9 cellular contexts compared by ENCODE assay signal in the genomic region with DNA sequence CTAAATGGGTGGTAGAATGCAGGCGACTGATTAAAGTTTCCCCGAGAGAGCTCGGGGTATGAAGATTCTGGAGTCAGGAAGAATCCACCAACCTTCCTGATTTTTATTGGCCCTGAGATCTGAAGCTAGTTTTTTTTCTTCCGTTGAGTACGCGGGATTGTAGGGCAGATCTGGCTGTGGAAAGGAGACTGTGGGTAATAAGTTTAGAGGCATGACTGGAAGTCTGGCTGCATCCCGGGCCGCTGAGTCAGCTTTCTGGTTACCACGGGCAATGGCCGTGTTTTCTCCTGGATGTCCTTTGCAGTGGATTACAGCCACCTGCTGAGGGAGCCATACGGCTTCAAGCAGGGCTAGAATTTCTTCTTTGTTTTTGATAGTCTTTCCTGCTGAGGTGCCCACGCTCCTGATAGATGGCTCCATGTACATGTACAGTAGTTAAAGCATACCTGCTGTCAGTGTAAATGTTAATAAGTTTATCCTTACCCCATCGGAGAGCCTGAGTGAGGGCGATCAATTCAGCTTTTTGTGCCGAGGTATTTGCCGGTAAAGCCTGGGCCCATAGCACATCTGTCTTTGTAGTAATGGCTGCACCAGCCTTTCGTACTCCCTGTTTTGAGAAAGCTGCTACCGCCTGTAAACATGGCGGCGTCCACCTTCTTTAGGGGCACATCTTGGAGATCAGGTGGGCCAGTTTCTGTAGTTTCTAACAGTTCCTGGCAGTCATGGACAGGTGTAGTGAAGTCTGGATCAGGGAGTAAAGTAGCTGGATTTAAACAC.
A peak's percentile ranks its signal among the peaks of the same experiment; 100 is the strongest.
DNase-seq lines count a peak whose midpoint lies in the region; ATAC-seq, FAIRE-seq and TF ChIP-seq lines count a peak whose summit lies in the region.
"Had no signal": no experiment of that assay in that cellular context is flagged by ENCODE, and none has a peak within 500 bp of the region (broad histone marks: within the 10 kb centered on the region; RNA-seq: fewer than 3 reads in every experiment).

No MANE protein-coding gene starts in this region.

- H2AFZ ChIP-seq in neural cell (ENCODE audit: low read depth, low read length), result no peak overlapping the region

- no peak overlapping the region for H3K4me2 ChIP-seq in neural cell (ENCODE audit: low read length)

- ATAC-seq in lower lobe of right lung (no peak), GM19035 (IDR thresholded peaks at IDR 0.05; ENCODE audit: unreplicated experiment) (no peak)

- no peaks in the 10 kb centered on the region for H3K9me2 ChIP-seq in neural cell (ENCODE audit: insufficient read depth, low read length)

- H3F3A ChIP-seq in neural cell (ENCODE audit: insufficient read depth, low read length, poor library complexity, severe bottlenecking), result no peaks in the 10 kb centered on the region

- H3K79me2 ChIP-seq in neural cell (replicated peaks; ENCODE audit: insufficient read depth, low read length), result no peaks in the 10 kb centered on the region

- DNase-seq in H54 (ENCODE audit: insufficient read length, low spot score) (peak; percentile 35), NCI-H69 (lab: John Stamatoyannopoulos, UW) (peak; percentile 8), chondrocyte (ENCODE audit: low spot score) (no peak), lower lobe of right lung (no peak), uterus (no peak), SW480 (ENCODE audit: low spot score) (no peak)
- DNase-seq: Peyer's patch had no signal

- H4K20me1 ChIP-seq in neural cell (ENCODE audit: insufficient read depth), result no peaks in the 10 kb centered on the region

- no peaks in the 10 kb centered on the region for H3K36me3 Mint-ChIP-seq in chondrocyte (ENCODE audit: low read depth)

- H3K4me3 Mint-ChIP-seq in chondrocyte (ENCODE audit: unreplicated experiment), result no peak overlapping the region

- TF ChIP-seq POLR2A in H54 (IDR thresholded peaks at IDR 0.05; ENCODE audit: low read depth, low read length), result no peak
- no peak for TF ChIP-seq POLR2A in uterus (IDR thresholded peaks at IDR 0.05)

- H3K9me3 Mint-ChIP-seq in chondrocyte (ENCODE audit: low read depth), result no peaks in the 10 kb centered on the region

- H3K36me3 ChIP-seq in neural cell (ENCODE audit: insufficient read depth, low read length) (no peaks in the 10 kb centered on the region), lower lobe of right lung (no peaks in the 10 kb centered on the region), uterus (no peaks in the 10 kb centered on the region)
- H3K36me3 ChIP-seq: Peyer's patch had no signal

- TF ChIP-seq RAD21 in neural cell (conservative IDR thresholded peaks at IDR 0.05), result no peak

- peaks cover 96% of the 10 kb centered on the region for H3K27me3 Mint-ChIP-seq in chondrocyte (ENCODE audit: low read depth)

- peak; percentile 50 for TF ChIP-seq CTCF in chondrocyte (IDR thresholded peaks at IDR 0.05)
- TF ChIP-seq CTCF in neural cell (IDR thresholded peaks at IDR 0.05; ENCODE audit: poor library complexity, severe bottlenecking), result peak; percentile 20
- no peak for TF ChIP-seq CTCF in lower lobe of right lung (IDR thresholded peaks at IDR 0.05)
- no peak for TF ChIP-seq CTCF in uterus (IDR thresholded peaks at IDR 0.05)

- H3K4me3 ChIP-seq in neural cell (ENCODE audit: low read length) (peak overlapping the region; percentile 39), lower lobe of right lung (no peak overlapping the region), uterus (no peak overlapping the region)
- H3K4me3 ChIP-seq: Peyer's patch had no signal

- peaks cover 15% of the 10 kb centered on the region for H3K4me1 Mint-ChIP-seq in chondrocyte (ENCODE audit: low read depth)

- no peak overlapping the region for H3K27ac Mint-ChIP-seq in chondrocyte (ENCODE audit: unreplicated experiment)

- FAIRE-seq in H54 (lab: Jason Lieb, UNC), result peak; percentile 53

- H3K4me1 ChIP-seq in lower lobe of right lung (no peaks in the 10 kb centered on the region), uterus (no peaks in the 10 kb centered on the region)
- H3K4me1 ChIP-seq: Peyer's patch had no signal

- TF ChIP-seq EP300 in neural cell (conservative IDR thresholded peaks at IDR 0.05; ENCODE audit: poor library complexity, severe bottlenecking), result no peak

- no peak overlapping the region for H3K27ac ChIP-seq in neural cell (ENCODE audit: low read length)
- no peak overlapping the region for H3K27ac ChIP-seq in lower lobe of right lung
- no peak overlapping the region for H3K27ac ChIP-seq in uterus
- H3K27ac ChIP-seq: Peyer's patch had no signal

- no peak overlapping the region for H3K9ac ChIP-seq in neural cell (ENCODE audit: low read length)

- intact Hi-C loops in lower lobe of right lung (cut with DNase I), result no loop called here
- intact Hi-C loops in uterus (cut with DNase I; ENCODE audit: low total_unique reads), result no loop called here

- H3K9me3 ChIP-seq in neural cell (ENCODE audit: low read length) (peaks cover 4% of the 10 kb centered on the region), lower lobe of right lung (no peaks in the 10 kb centered on the region), uterus (no peaks in the 10 kb centered on the region)
- H3K9me3 ChIP-seq: Peyer's patch had no signal

- H3K27me3 ChIP-seq in neural cell (ENCODE audit: insufficient read depth, low read depth, low read length) (peaks cover 100% of the 10 kb centered on the region), lower lobe of right lung (ENCODE audit: low read depth) (peaks cover 100% of the 10 kb centered on the region), uterus (peaks cover 0 to 45% of the 10 kb centered on the region in 2 donors)

TF ChIP-seq in neural cell, 6 proteins besides CTCF, POLR2A, EP300 and RAD21:
- TF ChIP-seq POLR2AphosphoS5 (IDR thresholded peaks at IDR 0.05) (no peak), SMC3 (conservative IDR thresholded peaks at IDR 0.05; ENCODE audit: poor library complexity) (no peak), MXI1 (conservative IDR thresholded peaks at IDR 0.05; ENCODE audit: poor library complexity, severe bottlenecking) (no peak), TAF1 (IDR thresholded peaks at IDR 0.05; ENCODE audit: low read depth) (no peak), EZH2 (IDR thresholded peaks at IDR 0.05; ENCODE audit: borderline replicate concordance, insufficient read depth, low read length, poor library complexity, severe bottlenecking) (no peak)

Comparison
In these comparisons a context has a peak if more than half of its experiments do, and no peak if none do; other contexts are left out.
1. DNase-seq: peak in H54 (single experiment) and NCI-H69 (single experiment); none in chondrocyte (single experiment), lower lobe of right lung (single experiment), uterus (0 of 2) and SW480 (single experiment).
2. CTCF ChIP-seq: peak in chondrocyte (single experiment) and neural cell (single experiment); none in lower lobe of right lung (single experiment) and uterus (0 of 4).